12 cellular contexts compared by ENCODE assay signal in the genomic region with DNA sequence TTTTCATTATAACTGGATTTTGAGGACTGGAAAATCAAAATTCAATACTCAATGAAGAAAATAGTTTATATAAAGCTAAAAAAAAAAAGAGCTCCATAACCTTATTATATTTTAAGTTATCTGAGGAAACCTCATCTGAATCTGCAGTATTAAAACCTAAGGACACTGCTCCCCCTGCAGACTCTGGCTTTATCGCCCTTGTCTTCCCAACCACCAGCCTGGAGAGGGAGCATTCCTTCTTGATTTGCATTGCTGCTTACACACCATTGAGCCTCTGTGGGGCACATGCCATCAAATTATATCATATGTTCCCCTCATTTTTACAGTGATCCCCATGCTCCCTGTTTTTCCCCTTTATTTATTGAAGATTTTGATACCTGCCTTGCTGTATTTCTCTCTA.
DNase-seq lines count a peak whose midpoint lies in the region; ATAC-seq and TF ChIP-seq lines count a peak whose summit lies in the region.
"Had no signal": no experiment of that assay in that cellular context is flagged by ENCODE, and none has a peak within 500 bp of the region (broad histone marks: within the 10 kb centered on the region; RNA-seq: fewer than 3 reads in every experiment).

No MANE protein-coding gene starts in this region.

- CTCF ChIA-PET in OCI-LY7 (lab: Charles Lee; ENCODE audit: unreplicated experiment): no interaction called here

- no TSS peak for BruUV-seq in OCI-LY7 (replicated peaks; lab: Mats Ljungman, UMichigan)

- WGBS in testis, 2 donors: 56 to 68% methylated on average over 1 of the region's 1 CpG
- 41 to 65% (median 60%) methylated on average over 1 of the region's 1 CpG for WGBS in stomach, 5 donors

- intact Hi-C loops in OCI-LY7 (cut with micrococcal nuclease; ENCODE audit: unreplicated experiment): no loop called here
- intact Hi-C loops in testis (cut with DNase I; ENCODE audit: low total_unique reads): no loop called here
- intact Hi-C loops in stomach (cut with DNase I; ENCODE audit: low total_unique reads): no loop called here

- H4K20me1 ChIP-seq in OCI-LY7 (ENCODE audit: insufficient read depth, low read length): no peaks in the 10 kb centered on the region

- TF ChIP-seq CTCF in OCI-LY7 (conservative IDR thresholded peaks at IDR 0.05; ENCODE audit: low read length): no peak
- peak; percentile 55 for TF ChIP-seq CTCF in fibroblast of the aortic adventitia (IDR thresholded peaks at IDR 0.05; ENCODE audit: insufficient read depth, low read length)
- TF ChIP-seq CTCF in testis (IDR thresholded peaks at IDR 0.05): no peak
- TF ChIP-seq CTCF in stomach (IDR thresholded peaks at IDR 0.05): no peak

- no peaks in the 10 kb centered on the region for H3K9me2 ChIP-seq in OCI-LY7 (ENCODE audit: insufficient read depth, low read length)

- no peak overlapping the region for H3K4me2 ChIP-seq in OCI-LY7 (ENCODE audit: low read length)

- no peak for TF ChIP-seq POLR2A in testis (IDR thresholded peaks at IDR 0.05)
- no peak for TF ChIP-seq POLR2A in stomach (IDR thresholded peaks at IDR 0.05)

- DNase-seq in SKM-1 treated with dmso at 0.1 percent for 144 hours (lab: John Stamatoyannopoulos, UW; ENCODE audit: unreplicated experiment): peak; percentile 10
- DNase-seq in SKM-1 (lab: John Stamatoyannopoulos, UW; ENCODE audit: unreplicated experiment): no peak
- peak; percentile 30 for DNase-seq in OCI-LY7 (ENCODE audit: low spot score)
- peak; percentile 38 for DNase-seq in fibroblast of the aortic adventitia (ENCODE audit: low read depth)
- DNase-seq in testis: peak; percentile 24
- DNase-seq in stimulated activated CD4-positive, alpha-beta T cell treated with anti-CD3 and anti-CD28 coated beads, Interleukin-2, amount 100 ng/mL, for 48 hours: no peak
- DNase-seq in stomach: no peak
- DNase-seq: activated naive CD4-positive, alpha-beta T cell treated with anti-CD3 and anti-CD28 coated beads, Interleukin-2, amount 50 U/mL, for 16 hours; CD4-positive, CD25-positive, alpha-beta regulatory T cell; foreskin melanocyte; posterior cingulate gyrus had no signal

- POLR2A ChIA-PET in OCI-LY7 (lab: Charles Lee): interaction anchor here (0.7 to 1.6 kb wide), 8 partner anchors 9 to 177 kb away, joined by 3 to 8 read pairs (median 4); no protein-coding TSS in a partner anchor

- H3K4me3 ChIP-seq in OCI-LY7 (ENCODE audit: low read depth, low read length, poor library complexity, severe bottlenecking) (no peak overlapping the region), fibroblast of the aortic adventitia (ENCODE audit: low read depth, low read length) (no peak overlapping the region), testis (no peak overlapping the region), stomach (no peak overlapping the region)

- H3K27me3 ChIP-seq in testis (no peaks in the 10 kb centered on the region), stomach (no peaks in the 10 kb centered on the region)

- H3K9me3 ChIP-seq in OCI-LY7 (ENCODE audit: low read length): peaks cover 26% of the 10 kb centered on the region; the same call in 1 of the 2 replicates
- no peaks in the 10 kb centered on the region for H3K9me3 ChIP-seq in testis
- H3K9me3 ChIP-seq in stomach: peaks cover 0 to 19% (median 8%) of the 10 kb centered on the region in 4 donors

- H3K79me2 ChIP-seq in OCI-LY7 (ENCODE audit: insufficient read depth, low read depth, low read length): no peaks in the 10 kb centered on the region

- H3K36me3 ChIP-seq in OCI-LY7 (ENCODE audit: insufficient read depth, low read length) (no peaks in the 10 kb centered on the region), testis (ENCODE audit: low read depth, missing control alignments) (no peaks in the 10 kb centered on the region), stomach (no peaks in the 10 kb centered on the region)

- no peak overlapping the region for H2AFZ ChIP-seq in OCI-LY7 (ENCODE audit: low read length)

- no peaks in the 10 kb centered on the region for H3K4me1 ChIP-seq in OCI-LY7 (ENCODE audit: insufficient read depth, low read length, poor library complexity, severe bottlenecking)
- H3K4me1 ChIP-seq in testis: no peaks in the 10 kb centered on the region
- H3K4me1 ChIP-seq in stomach: no peaks in the 10 kb centered on the region

- ATAC-seq in GM21737 (IDR thresholded peaks at IDR 0.05; ENCODE audit: unreplicated experiment): no peak

- H3K27ac ChIP-seq in OCI-LY7 (ENCODE audit: low read depth, low read length, poor library complexity, severe bottlenecking) (no peak overlapping the region), testis (no peak overlapping the region), stomach (no peak overlapping the region)

- TF ChIP-seq EP300 in stomach (IDR thresholded peaks at IDR 0.05): no peak

Comparison
In these comparisons a context has a peak if more than half of its experiments do, and no peak if none do; other contexts are left out.
1. DNase-seq: peak in SKM-1 treated with dmso at 0.1 percent for 144 hours (single experiment), OCI-LY7 (single experiment), fibroblast of the aortic adventitia (single experiment) and testis (single experiment); none in SKM-1 (single experiment), stimulated activated CD4-positive, alpha-beta T cell treated with anti-CD3 and anti-CD28 coated beads, Interleukin-2, amount 100 ng/mL, for 48 hours (0 of 2) and stomach (single experiment).